8 cellular contexts compared by ENCODE assay signal in genomic region chr5:152938630-152939029, GRCh38.
"Had no signal": no experiment of that assay in that cellular context is flagged by ENCODE, and none has a peak within 500 bp of the region (broad histone marks: within the 10 kb centered on the region; RNA-seq: fewer than 3 reads in every experiment).

No MANE protein-coding gene starts in this region.

- H3K4me2 ChIP-seq: KMS-11 had no signal

- DNase-seq: IMR-90, KBM-7, KG1 had no signal

- FAIRE-seq: HTR-8/SVneo, K562 had no signal

- ATAC-seq: K562 had no signal

- H3K9ac ChIP-seq: KMS-11 had no signal

- H3K4me3 ChIP-seq: K562 had no signal

- H3K4me1 Mint-ChIP-seq: IgD-negative memory B cell had no signal

- H3K27me3 Mint-ChIP-seq: IgD-negative memory B cell had no signal

- H3K27ac Mint-ChIP-seq: IgD-negative memory B cell had no signal

- H3K27ac ChIP-seq: HL-60, KMS-11 had no signal

- H3K36me3 Mint-ChIP-seq: IgD-negative memory B cell had no signal
